Comparison of ENCODE assay signal across 1 cellular context in the genomic region with DNA sequence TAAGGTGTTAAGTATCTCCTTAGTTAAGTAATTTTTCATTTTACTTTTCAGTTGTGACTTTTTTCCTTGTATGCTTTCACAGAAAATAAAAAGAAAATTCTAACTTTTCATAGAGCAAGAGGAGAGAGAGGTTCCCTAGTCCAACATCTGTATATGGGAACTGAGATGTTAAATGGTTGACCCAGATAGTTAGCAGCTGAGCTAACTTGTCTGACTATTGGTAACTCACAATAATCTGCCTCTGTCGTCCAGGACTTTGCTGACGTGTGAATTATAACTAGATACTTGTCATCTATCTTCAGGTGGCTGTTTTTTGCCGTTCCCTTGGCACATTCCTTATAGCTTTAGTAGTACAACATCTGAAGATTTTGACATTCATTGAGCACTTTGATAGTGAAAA.
TF ChIP-seq lines count a peak whose summit lies in the region.

No MANE protein-coding gene starts in this region.

TF ChIP-seq in K562, 482 proteins besides CTCF, POLR2A, EP300 and RAD21 (continued from another document):
- TF ChIP-seq TEAD4 (IDR thresholded peaks at IDR 0.05; ENCODE audit: low read length) (no peak), TEAD4 (CRISPR knock-in tag; IDR thresholded peaks at IDR 0.05; ENCODE audit: borderline replicate concordance) (no peak)
